In the genomic region with DNA sequence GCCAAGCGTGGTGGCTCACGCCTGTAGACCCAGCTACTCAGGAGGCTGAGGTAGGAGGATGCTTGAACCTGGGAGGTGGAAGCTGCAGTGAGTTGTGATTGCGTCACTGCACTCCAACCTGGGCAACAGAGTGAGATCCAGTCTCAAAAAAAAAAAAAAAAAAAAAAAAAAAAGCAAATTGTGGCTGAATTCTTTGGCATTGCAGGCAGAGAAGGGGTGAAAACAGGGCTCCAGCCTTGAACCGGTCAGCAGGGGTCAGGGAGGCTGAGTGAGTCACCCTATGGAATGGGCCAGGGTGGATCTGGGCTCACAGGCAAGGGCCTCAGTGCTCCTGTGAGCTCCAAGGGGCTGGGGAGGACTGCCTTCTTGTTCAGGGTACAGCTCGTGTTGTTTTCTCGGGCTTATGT, we compare ENCODE assay signal across 1 cellular context.
TF ChIP-seq lines count a peak whose summit lies in the region.

No MANE protein-coding gene starts in this region.

TF ChIP-seq in HepG2, 621 proteins besides CTCF, POLR2A, EP300 and RAD21 (continued from another document and continues in another):
- TF ChIP-seq, protein P1, sequence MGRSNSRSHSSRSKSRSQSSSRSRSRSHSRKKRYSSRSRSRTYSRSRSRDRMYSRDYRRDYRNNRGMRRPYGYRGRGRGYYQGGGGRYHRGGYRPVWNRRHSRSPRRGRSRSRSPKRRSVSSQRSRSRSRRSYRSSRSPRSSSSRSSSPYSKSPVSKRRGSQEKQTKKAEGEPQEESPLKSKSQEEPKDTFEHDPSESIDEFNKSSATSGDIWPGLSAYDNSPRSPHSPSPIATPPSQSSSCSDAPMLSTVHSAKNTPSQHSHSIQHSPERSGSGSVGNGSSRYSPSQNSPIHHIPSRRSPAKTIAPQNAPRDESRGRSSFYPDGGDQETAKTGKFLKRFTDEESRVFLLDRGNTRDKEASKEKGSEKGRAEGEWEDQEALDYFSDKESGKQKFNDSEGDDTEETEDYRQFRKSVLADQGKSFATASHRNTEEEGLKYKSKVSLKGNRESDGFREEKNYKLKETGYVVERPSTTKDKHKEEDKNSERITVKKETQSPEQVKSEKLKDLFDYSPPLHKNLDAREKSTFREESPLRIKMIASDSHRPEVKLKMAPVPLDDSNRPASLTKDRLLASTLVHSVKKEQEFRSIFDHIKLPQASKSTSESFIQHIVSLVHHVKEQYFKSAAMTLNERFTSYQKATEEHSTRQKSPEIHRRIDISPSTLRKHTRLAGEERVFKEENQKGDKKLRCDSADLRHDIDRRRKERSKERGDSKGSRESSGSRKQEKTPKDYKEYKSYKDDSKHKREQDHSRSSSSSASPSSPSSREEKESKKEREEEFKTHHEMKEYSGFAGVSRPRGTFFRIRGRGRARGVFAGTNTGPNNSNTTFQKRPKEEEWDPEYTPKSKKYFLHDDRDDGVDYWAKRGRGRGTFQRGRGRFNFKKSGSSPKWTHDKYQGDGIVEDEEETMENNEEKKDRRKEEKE (IDR thresholded peaks at IDR 0.05): no peak
- TF ChIP-seq ZNF446 (CRISPR knock-in tag; IDR thresholded peaks at IDR 0.05): no peak
- TF ChIP-seq MLXIP (CRISPR knock-in tag; IDR thresholded peaks at IDR 0.05; ENCODE audit: borderline replicate concordance): no peak
- no peak for TF ChIP-seq SETDB1 (CRISPR knock-in tag; IDR thresholded peaks at IDR 0.05; ENCODE audit: borderline replicate concordance)
- peak; percentile 91 for TF ChIP-seq ZNF121 (CRISPR knock-in tag; IDR thresholded peaks at IDR 0.05)
- TF ChIP-seq RXRA (CRISPR knock-in tag; IDR thresholded peaks at IDR 0.05): peak; percentile 48; the same call in 1 of the 2 replicates
- no peak for TF ChIP-seq HMGA1 (CRISPR knock-in tag; conservative IDR thresholded peaks at IDR 0.05)
- TF ChIP-seq ZBTB39 (CRISPR knock-in tag; IDR thresholded peaks at IDR 0.05): no peak
- no peak for TF ChIP-seq SMC3 (IDR thresholded peaks at IDR 0.05; ENCODE audit: low read length)
- no peak for TF ChIP-seq TEAD3 (CRISPR knock-in tag; optimal IDR thresholded peaks at IDR 0.05; ENCODE audit: borderline replicate concordance)
- peak; percentile 83 for TF ChIP-seq RARA (CRISPR knock-in tag; IDR thresholded peaks at IDR 0.05)
- no peak for TF ChIP-seq ZNF816 (CRISPR knock-in tag; IDR thresholded peaks at IDR 0.05; ENCODE audit: borderline replicate concordance)
- TF ChIP-seq RFXAP (CRISPR knock-in tag; IDR thresholded peaks at IDR 0.05; ENCODE audit: borderline replicate concordance): no peak
- TF ChIP-seq ZBTB20 (CRISPR knock-in tag; IDR thresholded peaks at IDR 0.05; ENCODE audit: borderline replicate concordance, low read depth): no peak
- TF ChIP-seq ZNF605 (CRISPR knock-in tag; IDR thresholded peaks at IDR 0.05): no peak
- no peak for TF ChIP-seq ZEB1 (IDR thresholded peaks at IDR 0.05; ENCODE audit: insufficient replicate concordance, low read depth)
- TF ChIP-seq ERF (CRISPR knock-in tag; IDR thresholded peaks at IDR 0.05): no peak
- TF ChIP-seq CEBPB (IDR thresholded peaks at IDR 0.05; ENCODE audit: borderline replicate concordance, low read depth, low read length): peak; percentile 62; the same call in 1 of the 2 replicates
- TF ChIP-seq ZNF180 (CRISPR knock-in tag; IDR thresholded peaks at IDR 0.05; ENCODE audit: borderline replicate concordance, low read depth): no peak
- no peak for TF ChIP-seq TOPORS (CRISPR knock-in tag; IDR thresholded peaks at IDR 0.05)
- peak; percentile 89 for TF ChIP-seq FOSL2 (CRISPR knock-in tag; IDR thresholded peaks at IDR 0.05)
- no peak for TF ChIP-seq ZNF556 (CRISPR knock-in tag; IDR thresholded peaks at IDR 0.05; ENCODE audit: borderline replicate concordance)
- TF ChIP-seq ZNF724P (CRISPR knock-in tag; IDR thresholded peaks at IDR 0.05; ENCODE audit: borderline replicate concordance): no peak
- TF ChIP-seq FOXO1 (CRISPR knock-in tag; IDR thresholded peaks at IDR 0.05): no peak
- no peak for TF ChIP-seq KMT2B (CRISPR knock-in tag; IDR thresholded peaks at IDR 0.05)
- no peak for TF ChIP-seq NPAS2 (CRISPR knock-in tag; IDR thresholded peaks at IDR 0.05; ENCODE audit: borderline replicate concordance)
- TF ChIP-seq ARNT2 (CRISPR knock-in tag; IDR thresholded peaks at IDR 0.05; ENCODE audit: low read depth): no peak
- TF ChIP-seq KDM5B (CRISPR knock-in tag; IDR thresholded peaks at IDR 0.05; ENCODE audit: borderline replicate concordance): no peak
- TF ChIP-seq, protein P2, sequence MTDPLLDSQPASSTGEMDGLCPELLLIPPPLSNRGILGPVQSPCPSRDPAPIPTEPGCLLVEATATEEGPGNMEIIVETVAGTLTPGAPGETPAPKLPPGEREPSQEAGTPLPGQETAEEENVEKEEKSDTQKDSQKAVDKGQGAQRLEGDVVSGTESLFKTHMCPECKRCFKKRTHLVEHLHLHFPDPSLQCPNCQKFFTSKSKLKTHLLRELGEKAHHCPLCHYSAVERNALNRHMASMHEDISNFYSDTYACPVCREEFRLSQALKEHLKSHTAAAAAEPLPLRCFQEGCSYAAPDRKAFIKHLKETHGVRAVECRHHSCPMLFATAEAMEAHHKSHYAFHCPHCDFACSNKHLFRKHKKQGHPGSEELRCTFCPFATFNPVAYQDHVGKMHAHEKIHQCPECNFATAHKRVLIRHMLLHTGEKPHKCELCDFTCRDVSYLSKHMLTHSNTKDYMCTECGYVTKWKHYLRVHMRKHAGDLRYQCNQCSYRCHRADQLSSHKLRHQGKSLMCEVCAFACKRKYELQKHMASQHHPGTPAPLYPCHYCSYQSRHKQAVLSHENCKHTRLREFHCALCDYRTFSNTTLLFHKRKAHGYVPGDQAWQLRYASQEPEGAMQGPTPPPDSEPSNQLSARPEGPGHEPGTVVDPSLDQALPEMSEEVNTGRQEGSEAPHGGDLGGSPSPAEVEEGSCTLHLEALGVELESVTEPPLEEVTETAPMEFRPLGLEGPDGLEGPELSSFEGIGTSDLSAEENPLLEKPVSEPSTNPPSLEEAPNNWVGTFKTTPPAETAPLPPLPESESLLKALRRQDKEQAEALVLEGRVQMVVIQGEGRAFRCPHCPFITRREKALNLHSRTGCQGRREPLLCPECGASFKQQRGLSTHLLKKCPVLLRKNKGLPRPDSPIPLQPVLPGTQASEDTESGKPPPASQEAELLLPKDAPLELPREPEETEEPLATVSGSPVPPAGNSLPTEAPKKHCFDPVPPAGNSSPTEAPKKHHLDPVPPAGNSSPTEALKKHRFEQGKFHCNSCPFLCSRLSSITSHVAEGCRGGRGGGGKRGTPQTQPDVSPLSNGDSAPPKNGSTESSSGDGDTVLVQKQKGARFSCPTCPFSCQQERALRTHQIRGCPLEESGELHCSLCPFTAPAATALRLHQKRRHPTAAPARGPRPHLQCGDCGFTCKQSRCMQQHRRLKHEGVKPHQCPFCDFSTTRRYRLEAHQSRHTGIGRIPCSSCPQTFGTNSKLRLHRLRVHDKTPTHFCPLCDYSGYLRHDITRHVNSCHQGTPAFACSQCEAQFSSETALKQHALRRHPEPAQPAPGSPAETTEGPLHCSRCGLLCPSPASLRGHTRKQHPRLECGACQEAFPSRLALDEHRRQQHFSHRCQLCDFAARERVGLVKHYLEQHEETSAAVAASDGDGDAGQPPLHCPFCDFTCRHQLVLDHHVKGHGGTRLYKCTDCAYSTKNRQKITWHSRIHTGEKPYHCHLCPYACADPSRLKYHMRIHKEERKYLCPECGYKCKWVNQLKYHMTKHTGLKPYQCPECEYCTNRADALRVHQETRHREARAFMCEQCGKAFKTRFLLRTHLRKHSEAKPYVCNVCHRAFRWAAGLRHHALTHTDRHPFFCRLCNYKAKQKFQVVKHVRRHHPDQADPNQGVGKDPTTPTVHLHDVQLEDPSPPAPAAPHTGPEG (CRISPR knock-in tag; IDR thresholded peaks at IDR 0.05): no peak
- no peak for TF ChIP-seq IKZF1 (IDR thresholded peaks at IDR 0.05)
- 0 out of 2 replicates have a peak, but pooled peaks have one; percentile 39 for TF ChIP-seq ZNF691 (CRISPR knock-in tag; IDR thresholded peaks at IDR 0.05; ENCODE audit: borderline replicate concordance, low read depth)
- TF ChIP-seq, protein P3, sequence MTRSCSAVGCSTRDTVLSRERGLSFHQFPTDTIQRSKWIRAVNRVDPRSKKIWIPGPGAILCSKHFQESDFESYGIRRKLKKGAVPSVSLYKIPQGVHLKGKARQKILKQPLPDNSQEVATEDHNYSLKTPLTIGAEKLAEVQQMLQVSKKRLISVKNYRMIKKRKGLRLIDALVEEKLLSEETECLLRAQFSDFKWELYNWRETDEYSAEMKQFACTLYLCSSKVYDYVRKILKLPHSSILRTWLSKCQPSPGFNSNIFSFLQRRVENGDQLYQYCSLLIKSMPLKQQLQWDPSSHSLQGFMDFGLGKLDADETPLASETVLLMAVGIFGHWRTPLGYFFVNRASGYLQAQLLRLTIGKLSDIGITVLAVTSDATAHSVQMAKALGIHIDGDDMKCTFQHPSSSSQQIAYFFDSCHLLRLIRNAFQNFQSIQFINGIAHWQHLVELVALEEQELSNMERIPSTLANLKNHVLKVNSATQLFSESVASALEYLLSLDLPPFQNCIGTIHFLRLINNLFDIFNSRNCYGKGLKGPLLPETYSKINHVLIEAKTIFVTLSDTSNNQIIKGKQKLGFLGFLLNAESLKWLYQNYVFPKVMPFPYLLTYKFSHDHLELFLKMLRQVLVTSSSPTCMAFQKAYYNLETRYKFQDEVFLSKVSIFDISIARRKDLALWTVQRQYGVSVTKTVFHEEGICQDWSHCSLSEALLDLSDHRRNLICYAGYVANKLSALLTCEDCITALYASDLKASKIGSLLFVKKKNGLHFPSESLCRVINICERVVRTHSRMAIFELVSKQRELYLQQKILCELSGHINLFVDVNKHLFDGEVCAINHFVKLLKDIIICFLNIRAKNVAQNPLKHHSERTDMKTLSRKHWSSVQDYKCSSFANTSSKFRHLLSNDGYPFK (CRISPR knock-in tag; IDR thresholded peaks at IDR 0.05; ENCODE audit: borderline replicate concordance): no peak
- no peak for TF ChIP-seq GABPB1 (CRISPR knock-in tag; IDR thresholded peaks at IDR 0.05)
- no peak for TF ChIP-seq ZNF44 (CRISPR knock-in tag; IDR thresholded peaks at IDR 0.05)
- TF ChIP-seq MXI1 (IDR thresholded peaks at IDR 0.05; ENCODE audit: borderline replicate concordance, low read depth, low read length): no peak
- TF ChIP-seq, protein P4, sequence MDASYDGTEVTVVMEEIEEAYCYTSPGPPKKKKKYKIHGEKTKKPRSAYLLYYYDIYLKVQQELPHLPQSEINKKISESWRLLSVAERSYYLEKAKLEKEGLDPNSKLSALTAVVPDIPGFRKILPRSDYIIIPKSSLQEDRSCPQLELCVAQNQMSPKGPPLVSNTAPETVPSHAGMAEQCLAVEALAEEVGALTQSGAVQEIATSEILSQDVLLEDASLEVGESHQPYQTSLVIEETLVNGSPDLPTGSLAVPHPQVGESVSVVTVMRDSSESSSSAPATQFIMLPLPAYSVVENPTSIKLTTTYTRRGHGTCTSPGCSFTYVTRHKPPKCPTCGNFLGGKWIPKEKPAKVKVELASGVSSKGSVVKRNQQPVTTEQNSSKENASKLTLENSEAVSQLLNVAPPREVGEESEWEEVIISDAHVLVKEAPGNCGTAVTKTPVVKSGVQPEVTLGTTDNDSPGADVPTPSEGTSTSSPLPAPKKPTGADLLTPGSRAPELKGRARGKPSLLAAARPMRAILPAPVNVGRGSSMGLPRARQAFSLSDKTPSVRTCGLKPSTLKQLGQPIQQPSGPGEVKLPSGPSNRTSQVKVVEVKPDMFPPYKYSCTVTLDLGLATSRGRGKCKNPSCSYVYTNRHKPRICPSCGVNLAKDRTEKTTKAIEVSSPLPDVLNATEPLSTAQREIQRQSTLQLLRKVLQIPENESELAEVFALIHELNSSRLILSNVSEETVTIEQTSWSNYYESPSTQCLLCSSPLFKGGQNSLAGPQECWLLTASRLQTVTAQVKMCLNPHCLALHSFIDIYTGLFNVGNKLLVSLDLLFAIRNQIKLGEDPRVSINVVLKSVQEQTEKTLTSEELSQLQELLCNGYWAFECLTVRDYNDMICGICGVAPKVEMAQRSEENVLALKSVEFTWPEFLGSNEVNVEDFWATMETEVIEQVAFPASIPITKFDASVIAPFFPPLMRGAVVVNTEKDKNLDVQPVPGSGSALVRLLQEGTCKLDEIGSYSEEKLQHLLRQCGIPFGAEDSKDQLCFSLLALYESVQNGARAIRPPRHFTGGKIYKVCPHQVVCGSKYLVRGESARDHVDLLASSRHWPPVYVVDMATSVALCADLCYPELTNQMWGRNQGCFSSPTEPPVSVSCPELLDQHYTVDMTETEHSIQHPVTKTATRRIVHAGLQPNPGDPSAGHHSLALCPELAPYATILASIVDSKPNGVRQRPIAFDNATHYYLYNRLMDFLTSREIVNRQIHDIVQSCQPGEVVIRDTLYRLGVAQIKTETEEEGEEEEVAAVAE (CRISPR knock-in tag; IDR thresholded peaks at IDR 0.05; ENCODE audit: borderline replicate concordance): no peak
